ENCODE assay signal across 4 cellular contexts in genomic region chr1:235077163-235077540, GRCh38.
TF ChIP-seq lines count a peak whose summit lies in the region.

No MANE protein-coding gene starts in this region.

TF ChIP-seq in A549, 52 proteins besides CTCF, POLR2A, EP300 and RAD21 (continued from another document):
- TF ChIP-seq HOXB5 (CRISPR knock-in tag; IDR thresholded peaks at IDR 0.05) = 0 out of 2 replicates have a peak, but pooled peaks have one; percentile 39
- no peak for TF ChIP-seq ELK1 (IDR thresholded peaks at IDR 0.05; ENCODE audit: low read depth, low read length)
- no peak for TF ChIP-seq JUNB (IDR thresholded peaks at IDR 0.05)
- no peak for TF ChIP-seq ZNF302 (CRISPR knock-in tag; IDR thresholded peaks at IDR 0.05)

TF ChIP-seq in HEK293, 187 proteins besides CTCF, POLR2A, EP300 and RAD21:
- TF ChIP-seq, protein P1, sequence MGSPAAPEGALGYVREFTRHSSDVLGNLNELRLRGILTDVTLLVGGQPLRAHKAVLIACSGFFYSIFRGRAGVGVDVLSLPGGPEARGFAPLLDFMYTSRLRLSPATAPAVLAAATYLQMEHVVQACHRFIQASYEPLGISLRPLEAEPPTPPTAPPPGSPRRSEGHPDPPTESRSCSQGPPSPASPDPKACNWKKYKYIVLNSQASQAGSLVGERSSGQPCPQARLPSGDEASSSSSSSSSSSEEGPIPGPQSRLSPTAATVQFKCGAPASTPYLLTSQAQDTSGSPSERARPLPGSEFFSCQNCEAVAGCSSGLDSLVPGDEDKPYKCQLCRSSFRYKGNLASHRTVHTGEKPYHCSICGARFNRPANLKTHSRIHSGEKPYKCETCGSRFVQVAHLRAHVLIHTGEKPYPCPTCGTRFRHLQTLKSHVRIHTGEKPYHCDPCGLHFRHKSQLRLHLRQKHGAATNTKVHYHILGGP (tag by site-specific recombination; IDR thresholded peaks at IDR 0.05) = no peak
- TF ChIP-seq ZNF426 (tag by site-specific recombination; IDR thresholded peaks at IDR 0.05) = no peak
- no peak for TF ChIP-seq TRIM28 (IDR thresholded peaks at IDR 0.05; ENCODE audit: borderline replicate concordance, low read length)
- TF ChIP-seq, protein P2, sequence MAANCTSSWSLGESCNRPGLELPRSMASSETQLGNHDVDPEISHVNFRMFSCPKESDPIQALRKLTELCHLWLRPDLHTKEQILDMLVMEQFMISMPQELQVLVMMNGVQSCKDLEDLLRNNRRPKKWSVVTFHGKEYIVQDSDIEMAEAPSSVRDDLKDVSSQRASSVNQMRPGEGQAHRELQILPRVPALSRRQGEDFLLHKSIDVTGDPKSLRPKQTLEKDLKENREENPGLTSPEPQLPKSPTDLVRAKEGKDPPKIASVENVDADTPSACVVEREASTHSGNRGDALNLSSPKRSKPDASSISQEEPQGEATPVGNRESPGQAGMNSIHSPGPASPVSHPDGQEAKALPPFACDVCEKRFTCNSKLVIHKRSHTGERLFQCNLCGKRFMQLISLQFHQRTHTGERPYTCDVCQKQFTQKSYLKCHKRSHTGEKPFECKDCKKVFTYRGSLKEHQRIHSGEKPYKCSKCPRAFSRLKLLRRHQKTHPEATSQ (tag by site-specific recombination; IDR thresholded peaks at IDR 0.05) = no peak
- TF ChIP-seq ZNF341 (tag by site-specific recombination; IDR thresholded peaks at IDR 0.05; ENCODE audit: low read depth) = 0 out of 2 replicates have a peak, but pooled peaks have one; percentile 19
TF ChIP-seq in HEK293: peak in this region for 1.

TF ChIP-seq in K562, 482 proteins besides CTCF, POLR2A, EP300 and RAD21 (continued from another document):
- TF ChIP-seq ZNF23 (CRISPR knock-in tag; IDR thresholded peaks at IDR 0.05) = no peak
- no peak for TF ChIP-seq TCF7L2 (IDR thresholded peaks at IDR 0.05; ENCODE audit: low read depth, low read length)
- no peak for TF ChIP-seq KDM1A (IDR thresholded peaks at IDR 0.05)
- no peak for TF ChIP-seq ATF6 (CRISPR knock-in tag; IDR thresholded peaks at IDR 0.05)
- TF ChIP-seq TRIM24 (IDR thresholded peaks at IDR 0.05) = peak in 1 of 2 experiments; percentile 39; a peak in 1 of 4 replicates
- no peak for TF ChIP-seq HMG20A (CRISPR knock-in tag; conservative IDR thresholded peaks at IDR 0.05)
- TF ChIP-seq XRCC4 (IDR thresholded peaks at IDR 0.05; ENCODE audit: extremely low read depth, insufficient read depth, insufficient read length) = no peak

TF ChIP-seq in WTC11, 78 proteins besides CTCF, POLR2A, EP300 and RAD21 (continued from another document):
- no peak for TF ChIP-seq IRF1 (CRISPR knock-in tag; IDR thresholded peaks at IDR 0.05)
- TF ChIP-seq ZNF263 (CRISPR knock-in tag; IDR thresholded peaks at IDR 0.05; ENCODE audit: low read depth) = no peak
- TF ChIP-seq, protein P3, sequence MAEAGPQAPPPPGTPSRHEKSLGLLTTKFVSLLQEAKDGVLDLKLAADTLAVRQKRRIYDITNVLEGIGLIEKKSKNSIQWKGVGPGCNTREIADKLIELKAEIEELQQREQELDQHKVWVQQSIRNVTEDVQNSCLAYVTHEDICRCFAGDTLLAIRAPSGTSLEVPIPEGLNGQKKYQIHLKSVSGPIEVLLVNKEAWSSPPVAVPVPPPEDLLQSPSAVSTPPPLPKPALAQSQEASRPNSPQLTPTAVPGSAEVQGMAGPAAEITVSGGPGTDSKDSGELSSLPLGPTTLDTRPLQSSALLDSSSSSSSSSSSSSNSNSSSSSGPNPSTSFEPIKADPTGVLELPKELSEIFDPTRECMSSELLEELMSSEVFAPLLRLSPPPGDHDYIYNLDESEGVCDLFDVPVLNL (CRISPR knock-in tag; IDR thresholded peaks at IDR 0.05; ENCODE audit: borderline replicate concordance, low read depth) = no peak
- TF ChIP-seq FOXP4 (CRISPR knock-in tag; IDR thresholded peaks at IDR 0.05) = no peak
- TF ChIP-seq ELF4 (CRISPR knock-in tag; IDR thresholded peaks at IDR 0.05; ENCODE audit: low read depth) = no peak
- TF ChIP-seq FOXP1 (CRISPR knock-in tag; IDR thresholded peaks at IDR 0.05; ENCODE audit: borderline replicate concordance) = no peak
